8 cellular contexts compared by ENCODE assay signal in genomic region chr15:67146214-67146613, GRCh38.
A peak's percentile ranks its signal among the peaks of the same experiment; 100 is the strongest.
DNase-seq lines count a peak whose midpoint lies in the region; ATAC-seq and TF ChIP-seq lines count a peak whose summit lies in the region.

No MANE protein-coding gene starts in this region.

- no peak for DNase-seq in GM23338 (ENCODE audit: low spot score)
- peak; percentile 70 for DNase-seq in SW480 (ENCODE audit: low spot score)
- peak; percentile 84 for DNase-seq in fibroblast of the aortic adventitia (ENCODE audit: low read depth)
- DNase-seq in COLO829 (ENCODE audit: low spot score): no peak
- no peak for DNase-seq in hippocampal formation (lab: John Stamatoyannopoulos, UW)

- no peak overlapping the region for H3K27ac ChIP-seq in GM23338 (ENCODE audit: low read depth)
- H3K27ac ChIP-seq in rectal smooth muscle tissue (ENCODE audit: low read depth, low read length): peak overlapping the region; percentile 81

- H4K20me1 ChIP-seq in GM23338 (replicated peaks; ENCODE audit: insufficient read depth): no peaks in the 10 kb centered on the region

- peak overlapping the region; percentile 61; the same call in 1 of the 2 replicates for H3K27ac Mint-ChIP-seq in GM23338

- H3K4me2 ChIP-seq in GM23338: peak overlapping the region; percentile 50

- H2AFZ ChIP-seq in GM23338: no peak overlapping the region

- H3K36me3 Mint-ChIP-seq in GM23338 (ENCODE audit: low read depth): no peaks in the 10 kb centered on the region

- H3K4me1 ChIP-seq in GM23338 (ENCODE audit: insufficient read depth) (peaks cover 71% of the 10 kb centered on the region), rectal smooth muscle tissue (ENCODE audit: control insufficient read depth, insufficient read depth, low read length) (peaks cover 38% of the 10 kb centered on the region)

- TF ChIP-seq CTCF in GM23338 (conservative IDR thresholded peaks at IDR 0.05; ENCODE audit: low read depth in 2 of 2) (no peak), fibroblast of the aortic adventitia (IDR thresholded peaks at IDR 0.05; ENCODE audit: insufficient read depth, low read length) (no peak)

- H3K27me3 ChIP-seq in GM23338 (ENCODE audit: insufficient read depth) (0 out of 2 replicates have a peak, but pooled peaks cover 4% of the 10 kb centered on the region), rectal smooth muscle tissue (ENCODE audit: control insufficient read depth, insufficient read depth, low read length) (no peaks in the 10 kb centered on the region)

- no peak overlapping the region; the same call in 2 of the 3 replicates for H3K4me3 Mint-ChIP-seq in GM23338

- peaks cover 21% of the 10 kb centered on the region for H3K79me2 ChIP-seq in GM23338 (replicated peaks; ENCODE audit: insufficient read depth)

- H3K27me3 Mint-ChIP-seq in GM23338 (ENCODE audit: insufficient read depth, low read depth, poor library complexity): peaks cover 13% of the 10 kb centered on the region

- H3K4me3 ChIP-seq in GM23338: no peak overlapping the region
- no peak overlapping the region for H3K4me3 ChIP-seq in fibroblast of the aortic adventitia (ENCODE audit: low read depth, low read length)
- no peak overlapping the region for H3K4me3 ChIP-seq in rectal smooth muscle tissue (ENCODE audit: low read length)

- no peak overlapping the region for H3K9ac ChIP-seq in rectal smooth muscle tissue (ENCODE audit: low read length)

- peaks cover 84% of the 10 kb centered on the region for H3K4me1 Mint-ChIP-seq in GM23338

- H3F3A ChIP-seq in GM23338 (replicated peaks; ENCODE audit: low read depth): peaks cover 22% of the 10 kb centered on the region

- no peaks in the 10 kb centered on the region for H3K9me3 Mint-ChIP-seq in GM23338

- TF ChIP-seq POLR2A in GM18505 (IDR thresholded peaks at IDR 0.05; ENCODE audit: borderline replicate concordance, extremely low read depth, insufficient read depth, insufficient read length): no peak

- no peak for ATAC-seq in GM23338
- ATAC-seq in HG03025 (IDR thresholded peaks at IDR 0.05; ENCODE audit: low FRiP score, unreplicated experiment): no peak
- no peak for ATAC-seq in GM18505 (IDR thresholded peaks at IDR 0.05; ENCODE audit: unreplicated experiment)

- no peaks in the 10 kb centered on the region for H3K9me2 ChIP-seq in GM23338 (ENCODE audit: insufficient read depth)

- H3K36me3 ChIP-seq in GM23338 (ENCODE audit: insufficient read depth) (no peaks in the 10 kb centered on the region), rectal smooth muscle tissue (ENCODE audit: control insufficient read depth, insufficient read depth, low read length) (no peaks in the 10 kb centered on the region)

TF ChIP-seq in GM23338, 12 proteins besides CTCF, POLR2A, EP300 and RAD21 (continues in another document):
- TF ChIP-seq POLR2AphosphoS5 (IDR thresholded peaks at IDR 0.05; ENCODE audit: low read depth) (no peak), ZNF331 (CRISPR knock-in tag; IDR thresholded peaks at IDR 0.05; ENCODE audit: low read depth) (no peak), EZH2phosphoT487 (IDR thresholded peaks at IDR 0.05; ENCODE audit: unreplicated experiment) (no peak), EZH2 (IDR thresholded peaks at IDR 0.05; ENCODE audit: low read depth, unreplicated experiment) (no peak), JUNB (IDR thresholded peaks at IDR 0.05; ENCODE audit: unreplicated experiment) (no peak), STAT1 (IDR thresholded peaks at IDR 0.05; ENCODE audit: unreplicated experiment) (no peak), NANOG (IDR thresholded peaks at IDR 0.05; ENCODE audit: borderline replicate concordance) (no peak), CREB1 (CRISPR knock-in tag; IDR thresholded peaks at IDR 0.05; ENCODE audit: low read depth) (no peak), ZNF462 (CRISPR knock-in tag; IDR thresholded peaks at IDR 0.05) (no peak), ZNF114 (CRISPR knock-in tag; IDR thresholded peaks at IDR 0.05) (no peak)
- TF ChIP-seq, protein P1, sequence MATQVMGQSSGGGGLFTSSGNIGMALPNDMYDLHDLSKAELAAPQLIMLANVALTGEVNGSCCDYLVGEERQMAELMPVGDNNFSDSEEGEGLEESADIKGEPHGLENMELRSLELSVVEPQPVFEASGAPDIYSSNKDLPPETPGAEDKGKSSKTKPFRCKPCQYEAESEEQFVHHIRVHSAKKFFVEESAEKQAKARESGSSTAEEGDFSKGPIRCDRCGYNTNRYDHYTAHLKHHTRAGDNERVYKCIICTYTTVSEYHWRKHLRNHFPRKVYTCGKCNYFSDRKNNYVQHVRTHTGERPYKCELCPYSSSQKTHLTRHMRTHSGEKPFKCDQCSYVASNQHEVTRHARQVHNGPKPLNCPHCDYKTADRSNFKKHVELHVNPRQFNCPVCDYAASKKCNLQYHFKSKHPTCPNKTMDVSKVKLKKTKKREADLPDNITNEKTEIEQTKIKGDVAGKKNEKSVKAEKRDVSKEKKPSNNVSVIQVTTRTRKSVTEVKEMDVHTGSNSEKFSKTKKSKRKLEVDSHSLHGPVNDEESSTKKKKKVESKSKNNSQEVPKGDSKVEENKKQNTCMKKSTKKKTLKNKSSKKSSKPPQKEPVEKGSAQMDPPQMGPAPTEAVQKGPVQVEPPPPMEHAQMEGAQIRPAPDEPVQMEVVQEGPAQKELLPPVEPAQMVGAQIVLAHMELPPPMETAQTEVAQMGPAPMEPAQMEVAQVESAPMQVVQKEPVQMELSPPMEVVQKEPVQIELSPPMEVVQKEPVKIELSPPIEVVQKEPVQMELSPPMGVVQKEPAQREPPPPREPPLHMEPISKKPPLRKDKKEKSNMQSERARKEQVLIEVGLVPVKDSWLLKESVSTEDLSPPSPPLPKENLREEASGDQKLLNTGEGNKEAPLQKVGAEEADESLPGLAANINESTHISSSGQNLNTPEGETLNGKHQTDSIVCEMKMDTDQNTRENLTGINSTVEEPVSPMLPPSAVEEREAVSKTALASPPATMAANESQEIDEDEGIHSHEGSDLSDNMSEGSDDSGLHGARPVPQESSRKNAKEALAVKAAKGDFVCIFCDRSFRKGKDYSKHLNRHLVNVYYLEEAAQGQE (IDR thresholded peaks at IDR 0.05; ENCODE audit: unreplicated experiment): no peak

Comparison
In these comparisons a context has a peak if more than half of its experiments do, and no peak if none do; other contexts are left out.
1. DNase-seq: peak in SW480 (single experiment) and fibroblast of the aortic adventitia (single experiment); none in GM23338 (single experiment), COLO829 (single experiment) and hippocampal formation (0 of 2).